Comparison of ENCODE assay signal across 13 cellular contexts in genomic region chr10:75023074-75023473, GRCh38.
"Had no signal": no experiment of that assay in that cellular context is flagged by ENCODE, and none has a peak within 500 bp of the region (broad histone marks: within the 10 kb centered on the region; RNA-seq: fewer than 3 reads in every experiment).

No MANE protein-coding gene starts in this region.

- H3K9me3 Mint-ChIP-seq: activated CD4-positive, alpha-beta T cell treated with anti-CD3 and anti-CD28 coated beads, Interleukin-2, amount 10 ng/mL, durations not matched to agents 7 days and 5 days; naive thymus-derived CD8-positive, alpha-beta T cell; stimulated activated naive B cell treated with anti-CD40 and anti-IgM and Interleukin-4, amounts not matched to agents 10 μg/mL and 1 μg/mL and 100 μg/mL, for 72 hours; T-helper 2 cell treated with Interferon-gamma antibody and Interleukin-4, amounts not matched to agents 5 μg/mL and 100 μg/mL, for 36 hours had no signal

- H3K4me1 ChIP-seq: ascending aorta, colonic mucosa, uterus had no signal

- H3K27ac Mint-ChIP-seq: activated CD4-positive, alpha-beta T cell treated with anti-CD3 and anti-CD28 coated beads, Interleukin-2, amount 10 ng/mL, durations not matched to agents 7 days and 5 days; T-helper 2 cell treated with Interferon-gamma antibody and Interleukin-4, amounts not matched to agents 5 μg/mL and 100 μg/mL, for 36 hours had no signal

- DNase-seq: activated CD4-positive, alpha-beta T cell treated with anti-CD3 and anti-CD28 coated beads, Interleukin-2, amount 10 ng/mL, durations not matched to agents 7 days and 5 days; activated CD8-positive, alpha-beta memory T cell treated with anti-CD3 and anti-CD28 coated beads for 24 hours; colonic mucosa; esophagus squamous epithelium; kidney; left lung; naive thymus-derived CD8-positive, alpha-beta T cell; stimulated activated CD4-positive, alpha-beta T cell treated with anti-CD3 and anti-CD28 coated beads, Interleukin-2, amount 100 ng/mL, for 48 hours; stimulated activated naive B cell treated with anti-CD40 and anti-IgM and Interleukin-4, amounts not matched to agents 10 μg/mL and 1 μg/mL and 100 μg/mL, for 72 hours; uterus had no signal

- H3K36me3 ChIP-seq: uterus had no signal

- H3K27me3 Mint-ChIP-seq: activated CD4-positive, alpha-beta T cell treated with anti-CD3 and anti-CD28 coated beads, Interleukin-2, amount 10 ng/mL, durations not matched to agents 7 days and 5 days; naive thymus-derived CD8-positive, alpha-beta T cell; stimulated activated naive B cell treated with anti-CD40 and anti-IgM and Interleukin-4, amounts not matched to agents 10 μg/mL and 1 μg/mL and 100 μg/mL, for 72 hours had no signal

- H3K27me3 ChIP-seq: ascending aorta, colonic mucosa, esophagus squamous epithelium, left lung, tibial nerve, uterus had no signal

- H3K27ac ChIP-seq: ascending aorta, colonic mucosa, esophagus squamous epithelium, tibial nerve, uterus had no signal

- H3K4me3 Mint-ChIP-seq: activated CD4-positive, alpha-beta T cell treated with anti-CD3 and anti-CD28 coated beads, Interleukin-2, amount 10 ng/mL, durations not matched to agents 7 days and 5 days; naive thymus-derived CD8-positive, alpha-beta T cell; stimulated activated naive B cell treated with anti-CD40 and anti-IgM and Interleukin-4, amounts not matched to agents 10 μg/mL and 1 μg/mL and 100 μg/mL, for 72 hours; T-helper 2 cell treated with Interferon-gamma antibody and Interleukin-4, amounts not matched to agents 5 μg/mL and 100 μg/mL, for 36 hours had no signal

- H3K4me3 ChIP-seq: ascending aorta, colonic mucosa, esophagus squamous epithelium, left lung, tibial nerve, uterus had no signal

- H3K9me3 ChIP-seq: ascending aorta, colonic mucosa, esophagus squamous epithelium, left lung, tibial nerve, uterus had no signal
